19 cellular contexts compared by ENCODE assay signal in the genomic region with DNA sequence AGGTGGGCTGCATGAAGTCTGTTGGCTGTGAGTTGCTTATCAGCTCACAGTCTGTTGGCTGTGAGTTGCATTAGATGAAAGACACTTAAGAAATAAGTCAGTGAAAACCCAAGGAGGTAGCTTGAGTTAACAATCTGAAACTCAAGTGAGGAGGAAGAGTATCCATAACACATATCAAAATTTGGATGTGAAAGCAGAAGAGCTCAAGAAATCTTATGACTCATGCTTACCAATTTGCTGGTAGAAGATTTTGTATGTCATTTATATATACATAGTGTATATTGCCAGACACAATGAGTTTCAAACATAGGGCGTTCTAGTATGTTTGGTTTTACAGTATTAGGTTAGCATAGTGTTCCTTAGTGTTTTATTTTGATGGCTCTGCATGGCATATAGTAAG.
A peak's percentile ranks its signal among the peaks of the same experiment; 100 is the strongest.
DNase-seq lines count a peak whose midpoint lies in the region; ATAC-seq and TF ChIP-seq lines count a peak whose summit lies in the region.
"Had no signal": no experiment of that assay in that cellular context is flagged by ENCODE, and none has a peak within 500 bp of the region (broad histone marks: within the 10 kb centered on the region; RNA-seq: fewer than 3 reads in every experiment).

No MANE protein-coding gene starts in this region.

- no peaks in the 10 kb centered on the region for H3K9me3 Mint-ChIP-seq in activated CD4-positive, alpha-beta memory T cell treated with anti-CD3 and anti-CD28 coated beads for 36 hours
- peaks cover 2% of the 10 kb centered on the region for H3K9me3 Mint-ChIP-seq in activated CD4-positive, alpha-beta memory T cell treated with anti-CD3 and anti-CD28 coated beads, Interleukin-2, amount 10 ng/mL, durations not matched to agents 7 days and 5 days
- no peaks in the 10 kb centered on the region for H3K9me3 Mint-ChIP-seq in activated T-helper 2 cell treated with anti-CD3 and anti-CD28 coated beads, Interferon-gamma antibody, Interleukin-2, Interleukin-4, amounts not matched to agents 10 μg/mL and 5 μg/mL and 100 μg/mL, durations not matched to agents 14 hours and 24 hours and 36 hours
- H3K9me3 Mint-ChIP-seq in Calu3 (ENCODE audit: low read depth, unreplicated experiment), result no peaks in the 10 kb centered on the region

- POLR2A ChIA-PET in activated CD4-positive, alpha-beta memory T cell treated with anti-CD3 and anti-CD28 coated beads for 36 hours (lab: Charles Lee), result interaction anchor here (0.7 to 1.9 kb wide), 4 partner anchors 10 to 132 kb away, joined by 3 to 11 read pairs (median 3); no protein-coding TSS in a partner anchor
- POLR2A ChIA-PET in activated CD4-positive, alpha-beta memory T cell treated with anti-CD3 and anti-CD28 coated beads, Interleukin-2, amount 10 ng/mL, durations not matched to agents 7 days and 5 days (lab: Charles Lee), result no interaction called here

- intact Hi-C loops in activated CD4-positive, alpha-beta memory T cell treated with anti-CD3 and anti-CD28 coated beads for 36 hours (cut with micrococcal nuclease), result loop anchor here (1.0 to 5.0 kb wide), 6 partner anchors 10 to 1336 kb away; partner anchors contain the start of gene H2AZ1
- intact Hi-C loops in activated T-helper 2 cell treated with anti-CD3 and anti-CD28 coated beads, Interferon-gamma antibody, Interleukin-2, Interleukin-4, amounts not matched to agents 10 μg/mL and 5 μg/mL and 100 μg/mL, durations not matched to agents 14 hours and 24 hours and 36 hours (cut with micrococcal nuclease), result loop anchor here (1.0 to 2.0 kb wide), 2 partner anchors 10 to 1336 kb away; no protein-coding TSS in a partner anchor
- intact Hi-C loops in Calu3 (cut with micrococcal nuclease; ENCODE audit: unreplicated experiment), result no loop called here

- TF ChIP-seq CTCF in GM13977 (IDR thresholded peaks at IDR 0.05; ENCODE audit: extremely low read depth, insufficient read depth, missing control alignments), result no peak
- no peak for TF ChIP-seq CTCF in Calu3 (IDR thresholded peaks at IDR 0.05; ENCODE audit: unreplicated experiment)

- peak overlapping the region; percentile 64 for H3K27ac Mint-ChIP-seq in activated CD4-positive, alpha-beta memory T cell treated with anti-CD3 and anti-CD28 coated beads for 36 hours
- H3K27ac Mint-ChIP-seq in activated CD4-positive, alpha-beta memory T cell treated with anti-CD3 and anti-CD28 coated beads, Interleukin-2, amount 10 ng/mL, durations not matched to agents 7 days and 5 days, result no peak overlapping the region
- peak overlapping the region; percentile 68 for H3K27ac Mint-ChIP-seq in activated T-helper 2 cell treated with anti-CD3 and anti-CD28 coated beads, Interferon-gamma antibody, Interleukin-2, Interleukin-4, amounts not matched to agents 10 μg/mL and 5 μg/mL and 100 μg/mL, durations not matched to agents 14 hours and 24 hours and 36 hours
- no peak overlapping the region for H3K27ac Mint-ChIP-seq in Calu3 (ENCODE audit: unreplicated experiment)
- H3K27ac Mint-ChIP-seq: CD4-positive, CD25-positive, alpha-beta regulatory T cell had no signal

- H3K36me3 Mint-ChIP-seq in activated CD4-positive, alpha-beta memory T cell treated with anti-CD3 and anti-CD28 coated beads for 36 hours, result no peaks in the 10 kb centered on the region
- H3K36me3 Mint-ChIP-seq in activated CD4-positive, alpha-beta memory T cell treated with anti-CD3 and anti-CD28 coated beads, Interleukin-2, amount 10 ng/mL, durations not matched to agents 7 days and 5 days (ENCODE audit: low read depth), result peaks cover 7% of the 10 kb centered on the region
- no peaks in the 10 kb centered on the region for H3K36me3 Mint-ChIP-seq in activated T-helper 2 cell treated with anti-CD3 and anti-CD28 coated beads, Interferon-gamma antibody, Interleukin-2, Interleukin-4, amounts not matched to agents 10 μg/mL and 5 μg/mL and 100 μg/mL, durations not matched to agents 14 hours and 24 hours and 36 hours (ENCODE audit: low read depth)
- no peaks in the 10 kb centered on the region for H3K36me3 Mint-ChIP-seq in Calu3 (ENCODE audit: insufficient read depth, unreplicated experiment)
- H3K36me3 Mint-ChIP-seq: CD4-positive, CD25-positive, alpha-beta regulatory T cell had no signal

- H3K27me3 Mint-ChIP-seq in activated CD4-positive, alpha-beta memory T cell treated with anti-CD3 and anti-CD28 coated beads for 36 hours, result peaks cover 7% of the 10 kb centered on the region
- H3K27me3 Mint-ChIP-seq in activated CD4-positive, alpha-beta memory T cell treated with anti-CD3 and anti-CD28 coated beads, Interleukin-2, amount 10 ng/mL, durations not matched to agents 7 days and 5 days, result no peaks in the 10 kb centered on the region
- H3K27me3 Mint-ChIP-seq in activated T-helper 2 cell treated with anti-CD3 and anti-CD28 coated beads, Interferon-gamma antibody, Interleukin-2, Interleukin-4, amounts not matched to agents 10 μg/mL and 5 μg/mL and 100 μg/mL, durations not matched to agents 14 hours and 24 hours and 36 hours (ENCODE audit: low read depth), result no peaks in the 10 kb centered on the region
- no peaks in the 10 kb centered on the region for H3K27me3 Mint-ChIP-seq in Calu3 (ENCODE audit: unreplicated experiment)
- H3K27me3 Mint-ChIP-seq: CD4-positive, CD25-positive, alpha-beta regulatory T cell had no signal

- in situ Hi-C loops in GM13977 (cut with MboI; ENCODE audit: low pct_unique_long_range_greater_than_20kb, low sequenced_read_pairs, unreplicated experiment), result no loop called here

- CTCF ChIA-PET in activated CD4-positive, alpha-beta memory T cell treated with anti-CD3 and anti-CD28 coated beads for 36 hours (lab: Charles Lee), result interaction anchor here (0.8 to 3.5 kb wide), 5 partner anchors 9 to 85 kb away, joined by 3 to 73 read pairs (median 4); no protein-coding TSS in a partner anchor
- CTCF ChIA-PET in activated CD4-positive, alpha-beta memory T cell treated with anti-CD3 and anti-CD28 coated beads, Interleukin-2, amount 10 ng/mL, durations not matched to agents 7 days and 5 days (lab: Charles Lee), result interaction anchor here (0.6 to 2.4 kb wide), 4 partner anchors 10 to 23 kb away, joined by 3 to 20 read pairs (median 3); no protein-coding TSS in a partner anchor
- CTCF ChIA-PET in Calu3 (lab: Charles Lee), result no interaction called here

- H3K4me3 Mint-ChIP-seq in activated CD4-positive, alpha-beta memory T cell treated with anti-CD3 and anti-CD28 coated beads for 36 hours, result no peak overlapping the region
- H3K4me3 Mint-ChIP-seq in activated CD4-positive, alpha-beta memory T cell treated with anti-CD3 and anti-CD28 coated beads, Interleukin-2, amount 10 ng/mL, durations not matched to agents 7 days and 5 days, result no peak overlapping the region
- no peak overlapping the region for H3K4me3 Mint-ChIP-seq in activated T-helper 2 cell treated with anti-CD3 and anti-CD28 coated beads, Interferon-gamma antibody, Interleukin-2, Interleukin-4, amounts not matched to agents 10 μg/mL and 5 μg/mL and 100 μg/mL, durations not matched to agents 14 hours and 24 hours and 36 hours (ENCODE audit: low read depth)
- no peak overlapping the region for H3K4me3 Mint-ChIP-seq in Calu3 (ENCODE audit: low read depth, unreplicated experiment)
- H3K4me3 Mint-ChIP-seq: CD4-positive, CD25-positive, alpha-beta regulatory T cell had no signal

- ATAC-seq in GM21619 (IDR thresholded peaks at IDR 0.05; ENCODE audit: unreplicated experiment) (peak; percentile 39), HG03442 (IDR thresholded peaks at IDR 0.05; ENCODE audit: unreplicated experiment) (peak; percentile 51), HG03439 (IDR thresholded peaks at IDR 0.05; ENCODE audit: unreplicated experiment) (no peak)
- ATAC-seq: A549, HCT116 had no signal

- peaks cover 37% of the 10 kb centered on the region for H3K4me1 Mint-ChIP-seq in activated CD4-positive, alpha-beta memory T cell treated with anti-CD3 and anti-CD28 coated beads for 36 hours (ENCODE audit: low read depth)
- H3K4me1 Mint-ChIP-seq in activated CD4-positive, alpha-beta memory T cell treated with anti-CD3 and anti-CD28 coated beads, Interleukin-2, amount 10 ng/mL, durations not matched to agents 7 days and 5 days, result peaks cover 13% of the 10 kb centered on the region
- H3K4me1 Mint-ChIP-seq in activated T-helper 2 cell treated with anti-CD3 and anti-CD28 coated beads, Interferon-gamma antibody, Interleukin-2, Interleukin-4, amounts not matched to agents 10 μg/mL and 5 μg/mL and 100 μg/mL, durations not matched to agents 14 hours and 24 hours and 36 hours (ENCODE audit: low read depth), result peaks cover 26% of the 10 kb centered on the region
- peaks cover 33% of the 10 kb centered on the region for H3K4me1 Mint-ChIP-seq in Calu3 (ENCODE audit: low read depth, unreplicated experiment)
- H3K4me1 Mint-ChIP-seq: CD4-positive, CD25-positive, alpha-beta regulatory T cell had no signal

- DNase-seq in activated CD4-positive, alpha-beta memory T cell treated with anti-CD3 and anti-CD28 coated beads for 36 hours, result no peak
- DNase-seq in activated CD4-positive, alpha-beta memory T cell treated with anti-CD3 and anti-CD28 coated beads, Interleukin-2, amount 10 ng/mL, durations not matched to agents 7 days and 5 days, result no peak
- DNase-seq in activated T-helper 2 cell treated with anti-CD3 and anti-CD28 coated beads, Interferon-gamma antibody, Interleukin-2, Interleukin-4, amounts not matched to agents 10 μg/mL and 5 μg/mL and 100 μg/mL, durations not matched to agents 14 hours and 24 hours and 36 hours (ENCODE audit: low spot score), result no peak
- DNase-seq in GM13977 (ENCODE audit: low spot score) (no peak), Calu3 (no peak)
- DNase-seq: aorta; CD4-positive, CD25-positive, alpha-beta regulatory T cell; cortex of kidney; head of caudate nucleus; midbrain; NCI-H1417; NCI-H345; nucleus accumbens; stomach had no signal

- BruUV-seq in Calu3 (replicated peaks; lab: Mats Ljungman, UMichigan), result no TSS peak

Comparison
In these comparisons a context has a peak if more than half of its experiments do, and no peak if none do; other contexts are left out.
1. H3K27ac Mint-ChIP-seq: peak in activated CD4-positive, alpha-beta memory T cell treated with anti-CD3 and anti-CD28 coated beads for 36 hours (single experiment) and activated T-helper 2 cell treated with anti-CD3 and anti-CD28 coated beads, Interferon-gamma antibody, Interleukin-2, Interleukin-4, amounts not matched to agents 10 μg/mL and 5 μg/mL and 100 μg/mL, durations not matched to agents 14 hours and 24 hours and 36 hours (single experiment); none in activated CD4-positive, alpha-beta memory T cell treated with anti-CD3 and anti-CD28 coated beads, Interleukin-2, amount 10 ng/mL, durations not matched to agents 7 days and 5 days (single experiment) and Calu3 (single experiment).